ENCODE assay signal across 8 cellular contexts in genomic region chr1:181062800-181063428, GRCh38. TPM values are rescaled to one million over a fixed set of nuclear protein-coding genes. Genes with fewer than 3 reads are reported as not detected.
DNase-seq lines count a peak whose midpoint lies in the region; ATAC-seq and TF ChIP-seq lines count a peak whose summit lies in the region.

No MANE protein-coding gene starts in this region.

- no peak overlapping the region for H3K4me3 ChIP-seq in AG04450 (ENCODE audit: low read depth, low read length)
- peak overlapping the region; percentile 70 for H3K4me3 ChIP-seq in OCI-LY3 (ENCODE audit: low read length)
- H3K4me3 ChIP-seq in foreskin fibroblast (ENCODE audit: low read depth in 1 of 2, low read length in 2 of 2) = no peak overlapping the region

- POLR2A ChIA-PET in AG04450 (lab: Yijun Ruan, JAX) = interaction anchor here (0.5 to 1.2 kb wide), 3 partner anchors 25 to 73 kb away, joined by 3 read pairs; no protein-coding TSS in a partner anchor

- peak overlapping the region; percentile 56 for H2AFZ ChIP-seq in OCI-LY3 (ENCODE audit: low read depth, low read length)

- ATAC-seq in GM18520 (IDR thresholded peaks at IDR 0.05; ENCODE audit: unreplicated experiment) (peak; percentile 63), HG02938 (IDR thresholded peaks at IDR 0.05; ENCODE audit: unreplicated experiment) (peak; percentile 77)

- H3K4me2 ChIP-seq in OCI-LY3 (ENCODE audit: low read length) = peak overlapping the region; percentile 92

- no peaks in the 10 kb centered on the region for H3K79me2 ChIP-seq in OCI-LY3 (ENCODE audit: low read length)

- H3K27me3 ChIP-seq in AG04450 (ENCODE audit: control insufficient read depth, insufficient read depth, low read length) (no peaks in the 10 kb centered on the region), OCI-LY3 (ENCODE audit: low read depth, low read length) (0 out of 2 replicates have a peak, but pooled peaks cover 3% of the 10 kb centered on the region)

- peaks cover 24% of the 10 kb centered on the region for H3K4me1 ChIP-seq in OCI-LY3 (ENCODE audit: low read length)

- CTCF ChIA-PET in AG04450 (lab: Charles Lee) = interaction anchor here (0.9 to 1.4 kb wide), 4 partner anchors 14 to 79 kb away, joined by 3 to 4 read pairs (median 4); no protein-coding TSS in a partner anchor

- H3K9me3 ChIP-seq in AG04450 (ENCODE audit: control insufficient read depth, insufficient read depth, low read length) (peaks cover 4% of the 10 kb centered on the region; the same call in 1 of the 2 replicates), OCI-LY3 (ENCODE audit: insufficient read depth, low read length) (no peaks in the 10 kb centered on the region)

- H3K9ac ChIP-seq in OCI-LY3 (ENCODE audit: low read length) = peak overlapping the region; percentile 51

- H3K27ac ChIP-seq in AG04450 (ENCODE audit: low read depth, low read length) (no peak overlapping the region), OCI-LY3 (ENCODE audit: low read length) (peak overlapping the region; percentile 78)

- no peaks in the 10 kb centered on the region for H4K20me1 ChIP-seq in OCI-LY3 (ENCODE audit: insufficient read depth, low read length)

- H3K36me3 ChIP-seq in OCI-LY3 (replicated peaks; ENCODE audit: low read depth, low read length) = no peaks in the 10 kb centered on the region

- TF ChIP-seq CTCF in AG04450 (IDR thresholded peaks at IDR 0.05; ENCODE audit: low read depth, low read length) (no peak), OCI-LY3 (IDR thresholded peaks at IDR 0.05; ENCODE audit: low read depth, low read length) (no peak), foreskin fibroblast (IDR thresholded peaks at IDR 0.05; ENCODE audit: low read depth, low read length) (no peak)

- DNase-seq in AG04450 (ENCODE audit: low read depth, low spot score) = peak; percentile 39
- DNase-seq in foreskin fibroblast = peak; percentile 83
- DNase-seq in islet precursor cell = no peak
- no peak for DNase-seq in DMS153 (lab: John Stamatoyannopoulos, UW)
- DNase-seq in ureter (ENCODE audit: low spot score) = no peak

RNA-seq across cellular contexts. Expression of gene IER5, which starts 25.6 kb away (rescaled TPM):
- 20.4 and 20.7 TPM in 2 replicates for polyA plus RNA-seq in AG04450 (2011; rRNA removed)
- 26.6 and 31.9 TPM in 2 replicates for polyA minus RNA-seq in AG04450 (2011; rRNA and poly(A)+ RNA removed)
- 12.6 TPM for total RNA-seq in ureter

RNA-seq across cellular contexts. Expression of gene MR1, which starts 29.1 kb away (rescaled TPM):
- 16.7 and 17.2 TPM in 2 replicates for polyA plus RNA-seq in AG04450 (2011; rRNA removed)
- polyA minus RNA-seq in AG04450 (2011; rRNA and poly(A)+ RNA removed) = 11.0 and 12.4 TPM in 2 replicates
- 54.4 TPM for total RNA-seq in ureter

RNA-seq across cellular contexts. Expression of gene STX6, which starts 40.2 kb away (rescaled TPM):
- polyA plus RNA-seq in AG04450 (2011; rRNA removed) = 23.6 and 26.0 TPM in 2 replicates
- 30.9 and 32.1 TPM in 2 replicates for polyA minus RNA-seq in AG04450 (2011; rRNA and poly(A)+ RNA removed)
- 35.4 TPM for total RNA-seq in ureter

Comparison
In these comparisons a context has a peak if more than half of its experiments do, and no peak if none do; other contexts are left out.
1. DNase-seq: peak in AG04450 (single experiment) and foreskin fibroblast (2 of 2); none in islet precursor cell (single experiment), DMS153 (single experiment) and ureter (single experiment).